In genomic region chr17:44385287-44386181, GRCh38 we compare ENCODE assay signal across 1 cellular context.
A peak's percentile ranks its signal among the peaks of the same experiment; 100 is the strongest.
TF ChIP-seq lines count a peak whose summit lies in the region.

No MANE protein-coding gene starts in this region.

TF ChIP-seq in IMR-90, 13 proteins besides CTCF, POLR2A, EP300 and RAD21 (continued from another document):
- TF ChIP-seq RCOR1 (IDR thresholded peaks at IDR 0.05; ENCODE audit: insufficient replicate concordance, low read length) = no peak
- 0 out of 2 replicates have a peak, but pooled peaks have one; percentile 4 for TF ChIP-seq SMC3 (IDR thresholded peaks at IDR 0.05; ENCODE audit: low read depth, low read length)
- TF ChIP-seq MAZ (IDR thresholded peaks at IDR 0.05; ENCODE audit: borderline replicate concordance, low read depth, low read length) = peak; percentile 78; the same call in 1 of the 2 replicates
- TF ChIP-seq BHLHE40 (IDR thresholded peaks at IDR 0.05; ENCODE audit: low read depth, low read length) = no peak
